In the genomic region with DNA sequence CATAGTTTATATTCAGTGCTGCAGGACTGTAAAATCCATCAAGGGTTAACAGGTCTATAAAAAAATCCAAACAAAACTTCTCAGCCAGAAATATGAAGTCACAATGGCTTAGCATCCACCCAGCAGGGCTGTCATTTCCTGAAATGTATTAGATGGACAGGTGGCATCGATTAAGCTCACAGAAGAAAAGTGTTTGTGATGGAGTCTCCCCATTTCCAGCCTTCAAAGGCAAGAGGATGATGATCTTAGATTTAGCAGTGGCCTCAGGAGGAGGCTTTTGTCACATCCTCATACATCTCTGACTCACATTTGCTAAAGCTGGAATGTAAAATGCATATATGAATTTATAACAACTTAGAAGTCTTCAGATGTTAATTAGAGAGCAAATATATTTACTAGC, we compare ENCODE assay signal across 1 cellular context.
TF ChIP-seq lines count a peak whose summit lies in the region.

No MANE protein-coding gene starts in this region.

TF ChIP-seq in IMR-90, 13 proteins besides CTCF, POLR2A, EP300 and RAD21:
- no peak for TF ChIP-seq RFX5 (IDR thresholded peaks at IDR 0.05; ENCODE audit: low read depth, low read length)
- TF ChIP-seq CHD1 (IDR thresholded peaks at IDR 0.05; ENCODE audit: low read depth, low read length), result no peak
